1 cellular context compared by ENCODE assay signal in genomic region chr9:89278997-89279739, GRCh38.
TF ChIP-seq lines count a peak whose summit lies in the region.

No MANE protein-coding gene starts in this region.

TF ChIP-seq in GM12878, 131 proteins besides CTCF, POLR2A, EP300 and RAD21:
- peak; percentile 49; the same call in 1 of the 2 replicates for TF ChIP-seq SMC3 (IDR thresholded peaks at IDR 0.05; ENCODE audit: borderline replicate concordance, low read length)
- no peak for TF ChIP-seq WRNIP1 (IDR thresholded peaks at IDR 0.05; ENCODE audit: borderline replicate concordance, low read depth, low read length)
TF ChIP-seq in GM12878: peak in this region for 1.
